In the genomic region with DNA sequence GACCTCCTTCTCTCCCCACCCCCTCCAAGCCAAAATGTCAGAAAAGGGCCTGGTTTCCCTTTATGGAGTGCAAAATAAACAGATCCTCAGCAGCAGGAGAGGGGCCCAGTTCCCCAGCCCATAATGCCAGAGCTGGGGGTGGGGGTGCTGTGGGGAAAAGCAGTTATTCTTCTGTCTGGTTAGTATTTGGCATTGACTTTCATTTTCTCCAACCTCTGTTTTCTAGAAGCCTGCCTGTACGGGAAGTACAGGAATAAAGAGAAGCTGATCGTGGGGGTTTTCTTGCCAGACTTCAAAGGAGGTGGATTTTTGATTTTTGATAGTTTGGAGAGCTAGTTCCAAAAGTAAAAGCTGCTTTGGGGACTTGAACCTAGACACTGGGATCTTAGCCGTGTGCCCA, we compare ENCODE assay signal across 8 cellular contexts. TPM values are rescaled to one million over a fixed set of nuclear protein-coding genes. Genes with fewer than 3 reads are reported as not detected.
DNase-seq lines count a peak whose midpoint lies in the region; ATAC-seq and TF ChIP-seq lines count a peak whose summit lies in the region.

No MANE protein-coding gene starts in this region.

- BruUV-seq in Calu3 (replicated peaks; lab: Mats Ljungman, UMichigan): no TSS peak

- H3K27ac ChIP-seq in coronary artery (peak overlapping the region in 1 of 2 donors; percentile 84), neutrophil (peak overlapping the region; percentile 95)

- H3K9me3 ChIP-seq in neutrophil: no peaks in the 10 kb centered on the region

- no peaks in the 10 kb centered on the region for H3K27me3 ChIP-seq in neutrophil

- ATAC-seq in HG02970 (IDR thresholded peaks at IDR 0.05; ENCODE audit: low FRiP score, unreplicated experiment): no peak
- ATAC-seq in GM21381 (IDR thresholded peaks at IDR 0.05; ENCODE audit: unreplicated experiment): no peak

- peak overlapping the region; percentile 43 for H3K27ac Mint-ChIP-seq in Calu3 (ENCODE audit: unreplicated experiment)

- H3K27me3 Mint-ChIP-seq in Calu3 (ENCODE audit: unreplicated experiment): no peaks in the 10 kb centered on the region

- H3K4me1 ChIP-seq in neutrophil (ENCODE audit: control insufficient read depth in 1 of 2, insufficient read depth in 1 of 2, low read depth in 1 of 2, low read length in 1 of 2): peaks cover 98 to 100% of the 10 kb centered on the region in 2 experiments

- H3K4me3 Mint-ChIP-seq in Calu3 (ENCODE audit: low read depth, unreplicated experiment): no peak overlapping the region

- TF ChIP-seq CTCF in Calu3 (IDR thresholded peaks at IDR 0.05; ENCODE audit: unreplicated experiment) (no peak), coronary artery (IDR thresholded peaks at IDR 0.05) (no peak), neutrophil (IDR thresholded peaks at IDR 0.05) (no peak)

- peaks cover 3% of the 10 kb centered on the region for H3K9me3 Mint-ChIP-seq in Calu3 (ENCODE audit: low read depth, unreplicated experiment)

- CTCF ChIA-PET in Calu3 (lab: Charles Lee): no interaction called here

- peaks cover 9% of the 10 kb centered on the region for H3K4me1 Mint-ChIP-seq in Calu3 (ENCODE audit: low read depth, unreplicated experiment)

- peaks cover 5% of the 10 kb centered on the region for H3K36me3 ChIP-seq in neutrophil

- DNase-seq in Calu3 (no peak), MV-4-11 (lab: John Stamatoyannopoulos, UW) (peak; percentile 38), coronary artery (ENCODE audit: low spot score) (no peak), NCI-H446 (lab: John Stamatoyannopoulos, UW) (no peak), OCI-M2 (lab: John Stamatoyannopoulos, UW; ENCODE audit: unreplicated experiment) (no peak)

- H3K36me3 Mint-ChIP-seq in Calu3 (ENCODE audit: insufficient read depth, unreplicated experiment): no peaks in the 10 kb centered on the region

- intact Hi-C loops in Calu3 (cut with micrococcal nuclease; ENCODE audit: unreplicated experiment): no loop called here

- H3K4me3 ChIP-seq in coronary artery (peak overlapping the region; percentile 45), neutrophil (ENCODE audit: low read depth in 1 of 2, low read length in 1 of 2) (peak overlapping the region; percentile 44 to 59)

RNA-seq across cellular contexts. Expression of gene FLI1, which starts 22.4 kb away (rescaled TPM):
- total RNA-seq in Calu3 (2022): 0.17 TPM in 1 of 2 replicates, not detected in the other
